In the genomic region with DNA sequence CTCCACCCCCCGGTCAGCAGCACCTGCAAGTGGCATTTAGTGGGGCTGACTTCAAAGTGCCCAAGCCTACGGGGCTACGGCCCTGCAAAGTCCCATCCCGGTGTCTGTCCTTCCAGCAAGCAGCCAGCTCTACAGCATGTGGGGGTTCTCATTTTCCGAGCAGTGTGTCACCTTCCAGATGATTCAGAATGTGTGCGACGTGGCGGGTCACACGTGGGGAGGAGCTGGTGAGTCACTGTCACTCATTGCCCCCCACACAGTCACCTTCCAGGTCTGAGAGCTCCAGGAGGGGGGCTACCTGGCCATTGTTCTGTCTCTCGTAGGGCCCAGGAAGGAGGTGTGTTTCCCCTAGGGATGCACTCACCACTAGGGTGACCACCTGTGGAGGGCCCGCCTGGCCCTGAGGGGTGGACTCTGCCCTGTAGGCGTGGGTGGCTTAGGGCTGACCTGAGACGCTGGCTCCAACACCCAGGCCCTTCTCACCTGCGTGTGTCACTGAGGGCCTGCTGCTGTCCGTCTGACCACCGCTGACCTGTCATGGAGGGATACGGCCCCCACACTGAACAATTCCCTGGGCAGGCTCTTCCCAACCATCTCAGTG, we compare ENCODE assay signal across 1 cellular context.
TF ChIP-seq lines count a peak whose summit lies in the region.

No MANE protein-coding gene starts in this region.

TF ChIP-seq in SK-N-SH treated with all-trans-retinoic acid at 6 μM for 48 hours, 23 proteins besides CTCF, POLR2A, EP300 and RAD21 (continued from another document):
- TF ChIP-seq, protein P1, sequence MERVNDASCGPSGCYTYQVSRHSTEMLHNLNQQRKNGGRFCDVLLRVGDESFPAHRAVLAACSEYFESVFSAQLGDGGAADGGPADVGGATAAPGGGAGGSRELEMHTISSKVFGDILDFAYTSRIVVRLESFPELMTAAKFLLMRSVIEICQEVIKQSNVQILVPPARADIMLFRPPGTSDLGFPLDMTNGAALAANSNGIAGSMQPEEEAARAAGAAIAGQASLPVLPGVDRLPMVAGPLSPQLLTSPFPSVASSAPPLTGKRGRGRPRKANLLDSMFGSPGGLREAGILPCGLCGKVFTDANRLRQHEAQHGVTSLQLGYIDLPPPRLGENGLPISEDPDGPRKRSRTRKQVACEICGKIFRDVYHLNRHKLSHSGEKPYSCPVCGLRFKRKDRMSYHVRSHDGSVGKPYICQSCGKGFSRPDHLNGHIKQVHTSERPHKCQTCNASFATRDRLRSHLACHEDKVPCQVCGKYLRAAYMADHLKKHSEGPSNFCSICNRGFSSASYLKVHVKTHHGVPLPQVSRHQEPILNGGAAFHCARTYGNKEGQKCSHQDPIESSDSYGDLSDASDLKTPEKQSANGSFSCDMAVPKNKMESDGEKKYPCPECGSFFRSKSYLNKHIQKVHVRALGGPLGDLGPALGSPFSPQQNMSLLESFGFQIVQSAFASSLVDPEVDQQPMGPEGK (CRISPR knock-in tag; IDR thresholded peaks at IDR 0.05; ENCODE audit: borderline replicate concordance), result no peak
- TF ChIP-seq GLIS3 (CRISPR knock-in tag; IDR thresholded peaks at IDR 0.05) (no peak), SNAI2 (CRISPR knock-in tag; IDR thresholded peaks at IDR 0.05) (no peak), ZFP30 (CRISPR knock-in tag; IDR thresholded peaks at IDR 0.05) (no peak), ZNF70 (CRISPR knock-in tag; IDR thresholded peaks at IDR 0.05) (no peak), ISL1 (CRISPR knock-in tag; IDR thresholded peaks at IDR 0.05) (no peak), TCF4 (CRISPR knock-in tag; IDR thresholded peaks at IDR 0.05; ENCODE audit: borderline replicate concordance) (no peak), ARNTL (CRISPR knock-in tag; IDR thresholded peaks at IDR 0.05; ENCODE audit: borderline replicate concordance, low read depth) (no peak)
- TF ChIP-seq, protein P2, sequence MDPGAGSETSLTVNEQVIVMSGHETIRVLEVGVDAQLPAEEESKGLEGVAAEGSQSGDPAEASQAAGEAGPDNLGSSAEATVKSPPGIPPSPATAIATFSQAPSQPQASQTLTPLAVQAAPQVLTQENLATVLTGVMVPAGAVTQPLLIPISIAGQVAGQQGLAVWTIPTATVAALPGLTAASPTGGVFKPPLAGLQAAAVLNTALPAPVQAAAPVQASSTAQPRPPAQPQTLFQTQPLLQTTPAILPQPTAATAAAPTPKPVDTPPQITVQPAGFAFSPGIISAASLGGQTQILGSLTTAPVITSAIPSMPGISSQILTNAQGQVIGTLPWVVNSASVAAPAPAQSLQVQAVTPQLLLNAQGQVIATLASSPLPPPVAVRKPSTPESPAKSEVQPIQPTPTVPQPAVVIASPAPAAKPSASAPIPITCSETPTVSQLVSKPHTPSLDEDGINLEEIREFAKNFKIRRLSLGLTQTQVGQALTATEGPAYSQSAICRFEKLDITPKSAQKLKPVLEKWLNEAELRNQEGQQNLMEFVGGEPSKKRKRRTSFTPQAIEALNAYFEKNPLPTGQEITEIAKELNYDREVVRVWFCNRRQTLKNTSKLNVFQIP (CRISPR knock-in tag; IDR thresholded peaks at IDR 0.05; ENCODE audit: borderline replicate concordance, low read depth), result no peak
TF ChIP-seq in SK-N-SH treated with all-trans-retinoic acid at 6 μM for 48 hours: peak in this region for 0.
